3 cellular contexts compared by ENCODE assay signal in the genomic region with DNA sequence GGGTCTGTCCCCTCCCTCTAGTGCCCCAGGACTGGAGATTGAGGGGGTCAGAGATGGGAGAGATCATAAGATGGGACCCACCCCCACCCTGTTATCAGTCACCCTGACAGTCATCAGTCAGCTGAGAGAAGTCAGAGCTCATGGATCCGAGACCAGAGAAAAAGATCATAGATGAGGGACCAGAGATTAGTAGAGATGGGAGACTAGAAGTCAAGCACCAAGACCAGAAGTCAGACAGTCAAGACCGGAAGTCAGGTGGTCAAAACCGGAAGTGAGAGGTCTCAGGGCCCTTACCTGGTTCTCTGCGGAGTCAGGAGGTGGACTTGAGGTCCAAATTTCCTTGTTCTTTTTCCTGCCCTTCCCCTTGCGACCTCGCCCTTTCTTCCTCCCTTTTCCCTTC.
TF ChIP-seq lines count a peak whose summit lies in the region.

No MANE protein-coding gene starts in this region.

TF ChIP-seq in SK-N-SH, 30 proteins besides CTCF, POLR2A, EP300 and RAD21:
- TF ChIP-seq GABPA (IDR thresholded peaks at IDR 0.05; ENCODE audit: low read depth) (0 out of 2 replicates have a peak, but pooled peaks have one; percentile 30), FOSL2 (IDR thresholded peaks at IDR 0.05; ENCODE audit: borderline replicate concordance, low read depth) (no peak)

TF ChIP-seq in SK-N-SH treated with all-trans-retinoic acid at 6 μM for 48 hours, 23 proteins besides CTCF, POLR2A, EP300 and RAD21:
- TF ChIP-seq ARNTL (CRISPR knock-in tag; IDR thresholded peaks at IDR 0.05; ENCODE audit: borderline replicate concordance, low read depth) (no peak), ESRRG (CRISPR knock-in tag; IDR thresholded peaks at IDR 0.05) (no peak), SNAI2 (CRISPR knock-in tag; IDR thresholded peaks at IDR 0.05) (no peak), ZC3H10 (CRISPR knock-in tag; IDR thresholded peaks at IDR 0.05) (no peak), TCF4 (CRISPR knock-in tag; IDR thresholded peaks at IDR 0.05; ENCODE audit: borderline replicate concordance) (no peak), ZNF8 (CRISPR knock-in tag; IDR thresholded peaks at IDR 0.05) (no peak), ISL1 (CRISPR knock-in tag; IDR thresholded peaks at IDR 0.05) (no peak), CSDC2 (CRISPR knock-in tag; IDR thresholded peaks at IDR 0.05) (no peak), ZNF565 (CRISPR knock-in tag; conservative IDR thresholded peaks at IDR 0.05; ENCODE audit: low read depth) (no peak), RARB (CRISPR knock-in tag; IDR thresholded peaks at IDR 0.05) (no peak), BACH2 (CRISPR knock-in tag; IDR thresholded peaks at IDR 0.05; ENCODE audit: borderline replicate concordance) (no peak), ZFP30 (CRISPR knock-in tag; IDR thresholded peaks at IDR 0.05) (no peak)
- TF ChIP-seq, protein P1, sequence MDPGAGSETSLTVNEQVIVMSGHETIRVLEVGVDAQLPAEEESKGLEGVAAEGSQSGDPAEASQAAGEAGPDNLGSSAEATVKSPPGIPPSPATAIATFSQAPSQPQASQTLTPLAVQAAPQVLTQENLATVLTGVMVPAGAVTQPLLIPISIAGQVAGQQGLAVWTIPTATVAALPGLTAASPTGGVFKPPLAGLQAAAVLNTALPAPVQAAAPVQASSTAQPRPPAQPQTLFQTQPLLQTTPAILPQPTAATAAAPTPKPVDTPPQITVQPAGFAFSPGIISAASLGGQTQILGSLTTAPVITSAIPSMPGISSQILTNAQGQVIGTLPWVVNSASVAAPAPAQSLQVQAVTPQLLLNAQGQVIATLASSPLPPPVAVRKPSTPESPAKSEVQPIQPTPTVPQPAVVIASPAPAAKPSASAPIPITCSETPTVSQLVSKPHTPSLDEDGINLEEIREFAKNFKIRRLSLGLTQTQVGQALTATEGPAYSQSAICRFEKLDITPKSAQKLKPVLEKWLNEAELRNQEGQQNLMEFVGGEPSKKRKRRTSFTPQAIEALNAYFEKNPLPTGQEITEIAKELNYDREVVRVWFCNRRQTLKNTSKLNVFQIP (CRISPR knock-in tag; IDR thresholded peaks at IDR 0.05; ENCODE audit: borderline replicate concordance, low read depth): no peak
- TF ChIP-seq, protein P2, sequence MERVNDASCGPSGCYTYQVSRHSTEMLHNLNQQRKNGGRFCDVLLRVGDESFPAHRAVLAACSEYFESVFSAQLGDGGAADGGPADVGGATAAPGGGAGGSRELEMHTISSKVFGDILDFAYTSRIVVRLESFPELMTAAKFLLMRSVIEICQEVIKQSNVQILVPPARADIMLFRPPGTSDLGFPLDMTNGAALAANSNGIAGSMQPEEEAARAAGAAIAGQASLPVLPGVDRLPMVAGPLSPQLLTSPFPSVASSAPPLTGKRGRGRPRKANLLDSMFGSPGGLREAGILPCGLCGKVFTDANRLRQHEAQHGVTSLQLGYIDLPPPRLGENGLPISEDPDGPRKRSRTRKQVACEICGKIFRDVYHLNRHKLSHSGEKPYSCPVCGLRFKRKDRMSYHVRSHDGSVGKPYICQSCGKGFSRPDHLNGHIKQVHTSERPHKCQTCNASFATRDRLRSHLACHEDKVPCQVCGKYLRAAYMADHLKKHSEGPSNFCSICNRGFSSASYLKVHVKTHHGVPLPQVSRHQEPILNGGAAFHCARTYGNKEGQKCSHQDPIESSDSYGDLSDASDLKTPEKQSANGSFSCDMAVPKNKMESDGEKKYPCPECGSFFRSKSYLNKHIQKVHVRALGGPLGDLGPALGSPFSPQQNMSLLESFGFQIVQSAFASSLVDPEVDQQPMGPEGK (CRISPR knock-in tag; IDR thresholded peaks at IDR 0.05; ENCODE audit: borderline replicate concordance): no peak
- TF ChIP-seq, protein P3, sequence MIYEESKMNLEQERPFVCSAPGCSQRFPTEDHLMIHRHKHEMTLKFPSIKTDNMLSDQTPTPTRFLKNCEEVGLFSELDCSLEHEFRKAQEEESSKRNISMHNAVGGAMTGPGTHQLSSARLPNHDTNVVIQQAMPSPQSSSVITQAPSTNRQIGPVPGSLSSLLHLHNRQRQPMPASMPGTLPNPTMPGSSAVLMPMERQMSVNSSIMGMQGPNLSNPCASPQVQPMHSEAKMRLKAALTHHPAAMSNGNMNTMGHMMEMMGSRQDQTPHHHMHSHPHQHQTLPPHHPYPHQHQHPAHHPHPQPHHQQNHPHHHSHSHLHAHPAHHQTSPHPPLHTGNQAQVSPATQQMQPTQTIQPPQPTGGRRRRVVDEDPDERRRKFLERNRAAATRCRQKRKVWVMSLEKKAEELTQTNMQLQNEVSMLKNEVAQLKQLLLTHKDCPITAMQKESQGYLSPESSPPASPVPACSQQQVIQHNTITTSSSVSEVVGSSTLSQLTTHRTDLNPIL (CRISPR knock-in tag; IDR thresholded peaks at IDR 0.05; ENCODE audit: low read depth): no peak
- TF ChIP-seq, protein P4, sequence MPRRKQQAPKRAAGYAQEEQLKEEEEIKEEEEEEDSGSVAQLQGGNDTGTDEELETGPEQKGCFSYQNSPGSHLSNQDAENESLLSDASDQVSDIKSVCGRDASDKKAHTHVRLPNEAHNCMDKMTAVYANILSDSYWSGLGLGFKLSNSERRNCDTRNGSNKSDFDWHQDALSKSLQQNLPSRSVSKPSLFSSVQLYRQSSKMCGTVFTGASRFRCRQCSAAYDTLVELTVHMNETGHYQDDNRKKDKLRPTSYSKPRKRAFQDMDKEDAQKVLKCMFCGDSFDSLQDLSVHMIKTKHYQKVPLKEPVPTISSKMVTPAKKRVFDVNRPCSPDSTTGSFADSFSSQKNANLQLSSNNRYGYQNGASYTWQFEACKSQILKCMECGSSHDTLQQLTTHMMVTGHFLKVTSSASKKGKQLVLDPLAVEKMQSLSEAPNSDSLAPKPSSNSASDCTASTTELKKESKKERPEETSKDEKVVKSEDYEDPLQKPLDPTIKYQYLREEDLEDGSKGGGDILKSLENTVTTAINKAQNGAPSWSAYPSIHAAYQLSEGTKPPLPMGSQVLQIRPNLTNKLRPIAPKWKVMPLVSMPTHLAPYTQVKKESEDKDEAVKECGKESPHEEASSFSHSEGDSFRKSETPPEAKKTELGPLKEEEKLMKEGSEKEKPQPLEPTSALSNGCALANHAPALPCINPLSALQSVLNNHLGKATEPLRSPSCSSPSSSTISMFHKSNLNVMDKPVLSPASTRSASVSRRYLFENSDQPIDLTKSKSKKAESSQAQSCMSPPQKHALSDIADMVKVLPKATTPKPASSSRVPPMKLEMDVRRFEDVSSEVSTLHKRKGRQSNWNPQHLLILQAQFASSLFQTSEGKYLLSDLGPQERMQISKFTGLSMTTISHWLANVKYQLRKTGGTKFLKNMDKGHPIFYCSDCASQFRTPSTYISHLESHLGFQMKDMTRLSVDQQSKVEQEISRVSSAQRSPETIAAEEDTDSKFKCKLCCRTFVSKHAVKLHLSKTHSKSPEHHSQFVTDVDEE (CRISPR knock-in tag; IDR thresholded peaks at IDR 0.05): no peak

TF ChIP-seq in K562, 482 proteins besides CTCF, POLR2A, EP300 and RAD21:
- TF ChIP-seq TCF7 (IDR thresholded peaks at IDR 0.05; ENCODE audit: borderline replicate concordance) (no peak), HLTF (IDR thresholded peaks at IDR 0.05) (no peak), GTF2E2 (tag; IDR thresholded peaks at IDR 0.05) (no peak), KAT2B (IDR thresholded peaks at IDR 0.05; ENCODE audit: low read depth, low read length) (no peak), GABPA (tag; conservative IDR thresholded peaks at IDR 0.05; ENCODE audit: low read depth) (peak; percentile 62), ZC3H4 (CRISPR knock-in tag; IDR thresholded peaks at IDR 0.05; ENCODE audit: borderline replicate concordance) (no peak), ZBTB17 (CRISPR knock-in tag; IDR thresholded peaks at IDR 0.05) (peak; percentile 78)
- TF ChIP-seq, protein P5, sequence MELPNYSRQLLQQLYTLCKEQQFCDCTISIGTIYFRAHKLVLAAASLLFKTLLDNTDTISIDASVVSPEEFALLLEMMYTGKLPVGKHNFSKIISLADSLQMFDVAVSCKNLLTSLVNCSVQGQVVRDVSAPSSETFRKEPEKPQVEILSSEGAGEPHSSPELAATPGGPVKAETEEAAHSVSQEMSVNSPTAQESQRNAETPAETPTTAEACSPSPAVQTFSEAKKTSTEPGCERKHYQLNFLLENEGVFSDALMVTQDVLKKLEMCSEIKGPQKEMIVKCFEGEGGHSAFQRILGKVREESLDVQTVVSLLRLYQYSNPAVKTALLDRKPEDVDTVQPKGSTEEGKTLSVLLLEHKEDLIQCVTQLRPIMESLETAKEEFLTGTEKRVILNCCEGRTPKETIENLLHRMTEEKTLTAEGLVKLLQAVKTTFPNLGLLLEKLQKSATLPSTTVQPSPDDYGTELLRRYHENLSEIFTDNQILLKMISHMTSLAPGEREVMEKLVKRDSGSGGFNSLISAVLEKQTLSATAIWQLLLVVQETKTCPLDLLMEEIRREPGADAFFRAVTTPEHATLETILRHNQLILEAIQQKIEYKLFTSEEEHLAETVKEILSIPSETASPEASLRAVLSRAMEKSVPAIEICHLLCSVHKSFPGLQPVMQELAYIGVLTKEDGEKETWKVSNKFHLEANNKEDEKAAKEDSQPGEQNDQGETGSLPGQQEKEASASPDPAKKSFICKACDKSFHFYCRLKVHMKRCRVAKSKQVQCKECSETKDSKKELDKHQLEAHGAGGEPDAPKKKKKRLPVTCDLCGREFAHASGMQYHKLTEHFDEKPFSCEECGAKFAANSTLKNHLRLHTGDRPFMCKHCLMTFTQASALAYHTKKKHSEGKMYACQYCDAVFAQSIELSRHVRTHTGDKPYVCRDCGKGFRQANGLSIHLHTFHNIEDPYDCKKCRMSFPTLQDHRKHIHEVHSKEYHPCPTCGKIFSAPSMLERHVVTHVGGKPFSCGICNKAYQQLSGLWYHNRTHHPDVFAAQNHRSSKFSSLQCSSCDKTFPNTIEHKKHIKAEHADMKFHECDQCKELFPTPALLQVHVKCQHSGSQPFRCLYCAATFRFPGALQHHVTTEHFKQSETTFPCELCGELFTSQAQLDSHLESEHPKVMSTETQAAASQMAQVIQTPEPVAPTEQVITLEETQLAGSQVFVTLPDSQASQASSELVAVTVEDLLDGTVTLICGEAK (IDR thresholded peaks at IDR 0.05): peak; percentile 77
- TF ChIP-seq, protein P5 (CRISPR knock-in tag; IDR thresholded peaks at IDR 0.05): no peak
- TF ChIP-seq, protein P6, sequence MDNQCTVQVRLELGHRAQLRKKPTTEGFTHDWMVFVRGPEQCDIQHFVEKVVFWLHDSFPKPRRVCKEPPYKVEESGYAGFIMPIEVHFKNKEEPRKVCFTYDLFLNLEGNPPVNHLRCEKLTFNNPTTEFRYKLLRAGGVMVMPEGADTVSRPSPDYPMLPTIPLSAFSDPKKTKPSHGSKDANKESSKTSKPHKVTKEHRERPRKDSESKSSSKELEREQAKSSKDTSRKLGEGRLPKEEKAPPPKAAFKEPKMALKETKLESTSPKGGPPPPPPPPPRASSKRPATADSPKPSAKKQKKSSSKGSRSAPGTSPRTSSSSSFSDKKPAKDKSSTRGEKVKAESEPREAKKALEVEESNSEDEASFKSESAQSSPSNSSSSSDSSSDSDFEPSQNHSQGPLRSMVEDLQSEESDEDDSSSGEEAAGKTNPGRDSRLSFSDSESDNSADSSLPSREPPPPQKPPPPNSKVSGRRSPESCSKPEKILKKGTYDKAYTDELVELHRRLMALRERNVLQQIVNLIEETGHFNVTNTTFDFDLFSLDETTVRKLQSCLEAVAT (IDR thresholded peaks at IDR 0.05): peak in 1 of 2 experiments; percentile 77; a peak in 2 of 4 replicates
